Comparison of ENCODE assay signal across 1 cellular context in the genomic region with DNA sequence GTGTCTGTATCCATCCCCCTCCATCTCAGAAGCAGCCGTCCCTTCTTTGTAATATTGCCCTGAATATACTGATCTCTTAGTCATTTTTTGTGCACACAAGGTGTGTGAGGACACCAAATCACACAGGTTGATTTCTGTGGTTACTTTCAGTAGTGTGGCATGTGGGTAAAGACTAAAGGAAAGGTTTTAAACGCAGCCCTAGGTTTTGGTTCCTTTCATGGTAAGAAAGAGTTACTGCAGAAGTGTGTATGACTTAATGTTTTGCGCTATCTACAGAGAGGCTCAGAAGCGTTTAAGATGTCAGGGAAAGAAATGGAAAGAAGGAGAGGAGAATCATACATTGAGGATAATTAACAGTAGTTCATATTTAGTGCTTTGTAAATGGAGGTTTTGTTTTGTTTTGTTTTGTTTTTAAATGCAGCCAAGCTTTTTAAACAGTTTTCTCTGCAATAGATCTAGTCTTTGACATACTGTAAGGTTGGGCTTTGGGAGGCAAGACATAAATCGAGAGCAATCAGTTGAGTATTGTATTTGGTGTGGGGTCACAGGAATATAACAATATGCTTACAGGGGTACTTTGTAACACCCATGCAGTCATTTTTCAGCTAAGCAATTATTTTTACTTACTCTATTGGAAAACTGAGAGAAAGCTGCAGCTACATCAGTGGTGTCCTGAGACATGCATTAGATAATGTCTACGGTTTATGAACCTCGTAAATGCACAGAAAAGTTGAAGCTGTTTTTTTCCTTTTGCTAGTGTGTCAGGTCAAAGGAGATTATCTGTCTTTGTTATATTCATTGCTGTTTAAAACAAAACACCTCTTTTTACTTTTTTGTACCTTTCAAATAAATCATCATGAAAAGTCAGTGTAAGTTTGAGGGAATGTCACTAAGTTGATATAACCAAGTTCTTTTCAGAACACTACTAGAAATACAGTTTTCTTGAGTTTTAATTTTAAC.
TF ChIP-seq lines count a peak whose summit lies in the region.

No MANE protein-coding gene starts in this region.

TF ChIP-seq in GM23338, 12 proteins besides CTCF, POLR2A, EP300 and RAD21 (continued from another document):
- TF ChIP-seq STAT1 (IDR thresholded peaks at IDR 0.05; ENCODE audit: unreplicated experiment) = no peak
- no peak for TF ChIP-seq ZNF331 (CRISPR knock-in tag; IDR thresholded peaks at IDR 0.05; ENCODE audit: low read depth)
- no peak for TF ChIP-seq EZH2phosphoT487 (IDR thresholded peaks at IDR 0.05; ENCODE audit: unreplicated experiment)
- TF ChIP-seq, protein P1, sequence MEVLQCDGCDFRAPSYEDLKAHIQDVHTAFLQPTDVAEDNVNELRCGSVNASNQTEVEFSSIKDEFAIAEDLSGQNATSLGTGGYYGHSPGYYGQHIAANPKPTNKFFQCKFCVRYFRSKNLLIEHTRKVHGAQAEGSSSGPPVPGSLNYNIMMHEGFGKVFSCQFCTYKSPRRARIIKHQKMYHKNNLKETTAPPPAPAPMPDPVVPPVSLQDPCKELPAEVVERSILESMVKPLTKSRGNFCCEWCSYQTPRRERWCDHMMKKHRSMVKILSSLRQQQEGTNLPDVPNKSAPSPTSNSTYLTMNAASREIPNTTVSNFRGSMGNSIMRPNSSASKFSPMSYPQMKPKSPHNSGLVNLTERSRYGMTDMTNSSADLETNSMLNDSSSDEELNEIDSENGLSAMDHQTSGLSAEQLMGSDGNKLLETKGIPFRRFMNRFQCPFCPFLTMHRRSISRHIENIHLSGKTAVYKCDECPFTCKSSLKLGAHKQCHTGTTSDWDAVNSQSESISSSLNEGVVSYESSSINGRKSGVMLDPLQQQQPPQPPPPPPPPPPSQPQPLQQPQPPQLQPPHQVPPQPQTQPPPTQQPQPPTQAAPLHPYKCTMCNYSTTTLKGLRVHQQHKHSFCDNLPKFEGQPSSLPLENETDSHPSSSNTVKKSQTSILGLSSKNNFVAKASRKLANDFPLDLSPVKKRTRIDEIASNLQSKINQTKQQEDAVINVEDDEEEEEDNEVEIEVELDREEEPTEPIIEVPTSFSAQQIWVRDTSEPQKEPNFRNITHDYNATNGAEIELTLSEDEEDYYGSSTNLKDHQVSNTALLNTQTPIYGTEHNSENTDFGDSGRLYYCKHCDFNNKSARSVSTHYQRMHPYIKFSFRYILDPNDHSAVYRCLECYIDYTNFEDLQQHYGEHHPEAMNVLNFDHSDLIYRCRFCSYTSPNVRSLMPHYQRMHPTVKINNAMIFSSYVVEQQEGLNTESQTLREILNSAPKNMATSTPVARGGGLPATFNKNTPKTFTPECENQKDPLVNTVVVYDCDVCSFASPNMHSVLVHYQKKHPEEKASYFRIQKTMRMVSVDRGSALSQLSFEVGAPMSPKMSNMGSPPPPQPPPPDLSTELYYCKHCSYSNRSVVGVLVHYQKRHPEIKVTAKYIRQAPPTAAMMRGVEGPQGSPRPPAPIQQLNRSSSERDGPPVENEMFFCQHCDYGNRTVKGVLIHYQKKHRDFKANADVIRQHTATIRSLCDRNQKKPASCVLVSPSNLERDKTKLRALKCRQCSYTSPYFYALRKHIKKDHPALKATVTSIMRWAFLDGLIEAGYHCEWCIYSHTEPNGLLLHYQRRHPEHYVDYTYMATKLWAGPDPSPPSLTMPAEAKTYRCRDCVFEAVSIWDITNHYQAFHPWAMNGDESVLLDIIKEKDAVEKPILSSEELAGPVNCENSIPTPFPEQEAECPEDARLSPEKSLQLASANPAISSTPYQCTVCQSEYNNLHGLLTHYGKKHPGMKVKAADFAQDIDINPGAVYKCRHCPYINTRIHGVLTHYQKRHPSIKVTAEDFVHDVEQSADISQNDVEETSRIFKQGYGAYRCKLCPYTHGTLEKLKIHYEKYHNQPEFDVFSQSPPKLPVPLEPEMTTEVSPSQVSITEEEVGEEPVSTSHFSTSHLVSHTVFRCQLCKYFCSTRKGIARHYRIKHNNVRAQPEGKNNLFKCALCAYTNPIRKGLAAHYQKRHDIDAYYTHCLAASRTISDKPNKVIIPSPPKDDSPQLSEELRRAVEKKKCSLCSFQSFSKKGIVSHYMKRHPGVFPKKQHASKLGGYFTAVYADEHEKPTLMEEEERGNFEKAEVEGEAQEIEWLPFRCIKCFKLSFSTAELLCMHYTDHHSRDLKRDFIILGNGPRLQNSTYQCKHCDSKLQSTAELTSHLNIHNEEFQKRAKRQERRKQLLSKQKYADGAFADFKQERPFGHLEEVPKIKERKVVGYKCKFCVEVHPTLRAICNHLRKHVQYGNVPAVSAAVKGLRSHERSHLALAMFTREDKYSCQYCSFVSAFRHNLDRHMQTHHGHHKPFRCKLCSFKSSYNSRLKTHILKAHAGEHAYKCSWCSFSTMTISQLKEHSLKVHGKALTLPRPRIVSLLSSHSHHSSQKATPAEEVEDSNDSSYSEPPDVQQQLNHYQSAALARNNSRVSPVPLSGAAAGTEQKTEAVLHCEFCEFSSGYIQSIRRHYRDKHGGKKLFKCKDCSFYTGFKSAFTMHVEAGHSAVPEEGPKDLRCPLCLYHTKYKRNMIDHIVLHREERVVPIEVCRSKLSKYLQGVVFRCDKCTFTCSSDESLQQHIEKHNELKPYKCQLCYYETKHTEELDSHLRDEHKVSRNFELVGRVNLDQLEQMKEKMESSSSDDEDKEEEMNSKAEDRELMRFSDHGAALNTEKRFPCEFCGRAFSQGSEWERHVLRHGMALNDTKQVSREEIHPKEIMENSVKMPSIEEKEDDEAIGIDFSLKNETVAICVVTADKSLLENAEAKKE (CRISPR knock-in tag; IDR thresholded peaks at IDR 0.05) = no peak
- no peak for TF ChIP-seq JUNB (IDR thresholded peaks at IDR 0.05; ENCODE audit: unreplicated experiment)
- TF ChIP-seq EZH2 (IDR thresholded peaks at IDR 0.05; ENCODE audit: low read depth, unreplicated experiment) = no peak
- TF ChIP-seq POLR2AphosphoS5 (IDR thresholded peaks at IDR 0.05; ENCODE audit: low read depth) = no peak
TF ChIP-seq in GM23338: peak in this region for 0.
